8 cellular contexts compared by ENCODE assay signal in the genomic region with DNA sequence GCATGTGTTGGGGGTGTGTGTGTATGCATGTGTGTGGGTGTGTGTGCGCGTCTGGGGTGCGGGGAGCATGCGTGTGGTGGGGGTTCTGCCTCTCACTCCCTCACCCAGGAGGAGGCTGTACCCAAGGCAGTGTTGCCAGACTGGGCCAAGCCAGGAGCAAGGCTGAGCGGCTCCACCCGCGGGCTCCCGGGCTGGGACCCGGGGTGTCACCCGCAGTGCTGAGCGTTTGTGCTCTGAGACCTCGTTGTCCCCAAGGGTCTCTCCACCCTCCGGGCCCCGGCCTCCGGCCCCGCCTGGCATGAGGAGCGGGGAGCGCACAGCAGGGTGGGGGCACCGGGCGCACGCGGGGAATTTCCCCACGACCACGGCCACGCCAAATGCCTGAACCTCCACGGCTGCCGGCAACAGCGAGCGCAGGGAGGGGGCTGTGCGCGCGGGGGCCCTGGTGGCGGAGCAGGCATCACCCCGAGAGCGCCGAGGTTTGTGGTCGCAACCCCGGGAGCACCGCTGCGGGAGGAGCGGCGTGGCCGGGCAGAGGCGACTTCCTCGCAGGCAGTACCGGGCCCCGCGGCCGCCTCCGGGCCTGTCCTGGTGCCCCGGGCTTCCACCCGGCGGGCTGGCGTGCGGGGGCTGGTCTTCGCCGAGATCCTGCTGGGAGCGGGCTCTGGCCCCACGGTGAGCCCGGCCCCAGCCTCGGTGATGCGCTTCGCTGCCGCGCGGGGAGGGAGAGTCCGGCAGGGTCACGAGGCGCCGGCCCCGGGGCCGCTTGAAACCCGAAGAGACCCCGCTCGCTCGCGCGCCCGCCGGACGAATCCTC. TPM values are rescaled to one million over a fixed set of nuclear protein-coding genes. Genes with fewer than 3 reads are reported as not detected.
DNase-seq lines count a peak whose midpoint lies in the region; TF ChIP-seq lines count a peak whose summit lies in the region.

No MANE protein-coding gene starts in this region.

- intact Hi-C loops in uterus (cut with DNase I; ENCODE audit: low total_unique reads): no loop called here

- no peaks in the 10 kb centered on the region for H3K79me2 ChIP-seq in MM.1S (ENCODE audit: low read length)

- DNase-seq in NT2/D1 (ENCODE audit: low read depth, low spot score): no peak
- peak; percentile 89 for DNase-seq in mesenteric fat pad (ENCODE audit: low spot score)
- DNase-seq in uterus: no peak
- DNase-seq in NAMALWA (ENCODE audit: low spot score): no peak
- DNase-seq in NCI-H2029 (lab: John Stamatoyannopoulos, UW): no peak
- DNase-seq in MM.1S: no peak

- H4K20me1 ChIP-seq in BLaER1 (peaks cover 42% of the 10 kb centered on the region), MM.1S (ENCODE audit: insufficient read depth, low read length) (no peaks in the 10 kb centered on the region)

- H3K36me3 ChIP-seq in BLaER1: peaks cover 6% of the 10 kb centered on the region
- H3K36me3 ChIP-seq in NT2/D1 (ENCODE audit: insufficient read depth, insufficient read length, low read length): peaks cover 10% of the 10 kb centered on the region
- H3K36me3 ChIP-seq in ectodermal cell (ENCODE audit: control insufficient read depth, insufficient read depth, low read length): peaks cover 3% of the 10 kb centered on the region
- no peaks in the 10 kb centered on the region for H3K36me3 ChIP-seq in uterus
- H3K36me3 ChIP-seq in MM.1S (replicated peaks; ENCODE audit: insufficient read depth, low read length): no peaks in the 10 kb centered on the region

- H3K4me3 ChIP-seq in BLaER1 (peak overlapping the region; percentile 67), NT2/D1 (ENCODE audit: insufficient read length, low read depth) (peak overlapping the region; percentile 41), ectodermal cell (ENCODE audit: insufficient read depth, low read depth, low read length) (peak overlapping the region; percentile 41), uterus (peak overlapping the region; percentile 27 to 37), MM.1S (ENCODE audit: low read length) (no peak overlapping the region)

- H3K27ac ChIP-seq in BLaER1: no peak overlapping the region
- no peak overlapping the region for H3K27ac ChIP-seq in ectodermal cell (ENCODE audit: insufficient read depth, low read depth, low read length, poor library complexity, severe bottlenecking)
- H3K27ac ChIP-seq in uterus: no peak overlapping the region
- H3K27ac ChIP-seq in MM.1S (ENCODE audit: low read length): no peak overlapping the region

- no peak for TF ChIP-seq POLR2A in uterus (IDR thresholded peaks at IDR 0.05)

- 9 to 10% methylated on average over 81 of the region's 81 CpGs for WGBS in ectodermal cell, 2 experiments

- H3F3A ChIP-seq in MM.1S (ENCODE audit: insufficient read depth, low read length): no peaks in the 10 kb centered on the region

- H3K9me2 ChIP-seq in MM.1S (replicated peaks; ENCODE audit: insufficient read depth, low read length): no peaks in the 10 kb centered on the region

- H3K9me3 ChIP-seq in BLaER1 (no peaks in the 10 kb centered on the region), NT2/D1 (ENCODE audit: insufficient read depth, low read length) (no peaks in the 10 kb centered on the region), ectodermal cell (ENCODE audit: control insufficient read depth, low read length) (no peaks in the 10 kb centered on the region), uterus (no peaks in the 10 kb centered on the region), MM.1S (replicated peaks; ENCODE audit: insufficient read depth, low read length) (no peaks in the 10 kb centered on the region)

- H3K27me3 ChIP-seq in BLaER1 (peaks cover 46% of the 10 kb centered on the region), NT2/D1 (ENCODE audit: insufficient read depth, insufficient read length) (peaks cover 34% of the 10 kb centered on the region), ectodermal cell (ENCODE audit: control insufficient read depth, insufficient read depth, low read length, poor library complexity, severe bottlenecking) (peaks cover 38% of the 10 kb centered on the region), uterus (no peaks in the 10 kb centered on the region), MM.1S (replicated peaks; ENCODE audit: insufficient read depth, low read length) (no peaks in the 10 kb centered on the region)

- TF ChIP-seq CTCF in uterus (IDR thresholded peaks at IDR 0.05): no peak
- TF ChIP-seq CTCF in MM.1S (IDR thresholded peaks at IDR 0.05; ENCODE audit: low read length): no peak

- H3K4me1 ChIP-seq in BLaER1 (peaks cover 37% of the 10 kb centered on the region), NT2/D1 (ENCODE audit: insufficient read depth, insufficient read length) (peaks cover 3% of the 10 kb centered on the region), ectodermal cell (ENCODE audit: control insufficient read depth, insufficient read depth, low read length) (peaks cover 5% of the 10 kb centered on the region), uterus (peaks cover 0 to 6% of the 10 kb centered on the region in 2 donors), MM.1S (ENCODE audit: low read length) (no peaks in the 10 kb centered on the region)

- H3K4me2 ChIP-seq in BLaER1 (peak overlapping the region; percentile 97), MM.1S (ENCODE audit: low read depth, low read length) (no peak overlapping the region)

- H3K9ac ChIP-seq in BLaER1 (peak overlapping the region; percentile 56), NT2/D1 (ENCODE audit: insufficient read length, low read depth) (peak overlapping the region; percentile 46), MM.1S (ENCODE audit: low read length) (no peak overlapping the region)

- H2AFZ ChIP-seq in MM.1S (ENCODE audit: low read length): no peak overlapping the region

RNA-seq across cellular contexts. Expression of gene OCA2, which starts 7.4 kb away (rescaled TPM):
- 0.61 TPM for polyA plus RNA-seq in ectodermal cell (2013, experiment 1 of 4)
- 0.73 TPM for polyA plus RNA-seq in ectodermal cell (2013, experiment 2 of 4)
- polyA plus RNA-seq in ectodermal cell (2013, experiment 3 of 4): 0.64 TPM
- polyA plus RNA-seq in ectodermal cell (2013, experiment 4 of 4): 0.89 TPM
- total RNA-seq in mesenteric fat pad: not detected
- total RNA-seq in uterus: 1 to 10 TPM in 1 of 4 donors, under 1 TPM in 1, not detected in 2; 0.55 to 4.6 TPM
